5 cellular contexts compared by ENCODE assay signal in genomic region chr5:168580779-168581469, GRCh38. TPM values are rescaled to one million over a fixed set of nuclear protein-coding genes. Genes with fewer than 3 reads are reported as not detected.
"Had no signal": no experiment of that assay in that cellular context is flagged by ENCODE, and none has a peak within 500 bp of the region (broad histone marks: within the 10 kb centered on the region; RNA-seq: fewer than 3 reads in every experiment).

No MANE protein-coding gene starts in this region.

RNA-seq across cellular contexts. Expression of gene FBLL1, which starts 51.8 kb away (rescaled TPM):
- total RNA-seq: gastrocnemius medialis; left colon; lower lobe of right lung; T-helper 1 cell treated with Interleukin-12 subunit alpha and Interleukin-12 subunit beta and Interleukin-4 antibody, amounts not matched to agents 30 ng/mL and 1 ng/mL, for 36 hours; thyroid gland had no signal
